ENCODE assay signal across 23 cellular contexts in the genomic region with DNA sequence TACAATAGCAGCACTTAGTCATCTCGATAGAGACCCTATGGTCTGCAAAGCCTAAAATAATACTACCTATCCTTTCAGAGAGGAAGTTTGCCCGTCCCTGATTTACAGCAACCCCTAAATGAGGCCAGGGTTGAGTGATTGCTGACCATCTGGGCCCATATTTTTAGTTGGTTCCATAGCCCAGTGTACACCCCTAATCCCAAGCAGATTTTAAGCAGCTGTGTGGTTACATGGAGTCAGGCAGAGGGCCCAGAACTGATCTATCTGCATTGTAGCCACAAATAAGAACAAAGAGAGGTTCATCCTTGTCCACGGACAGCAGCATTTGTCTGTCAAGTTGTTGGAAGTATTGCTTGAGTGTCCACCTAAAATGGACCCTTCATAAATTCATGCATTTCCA.
"Had no signal": no experiment of that assay in that cellular context is flagged by ENCODE, and none has a peak within 500 bp of the region (broad histone marks: within the 10 kb centered on the region; RNA-seq: fewer than 3 reads in every experiment).

No MANE protein-coding gene starts in this region.

- H3K4me3 ChIP-seq: body of pancreas, cardiac muscle cell, colonic mucosa, gastrocnemius medialis, spleen, suprapubic skin, tibial nerve had no signal

- H3K27me3 ChIP-seq: body of pancreas, cardiac muscle cell, colonic mucosa, gastrocnemius medialis, neutrophil, spleen, suprapubic skin, tibial nerve had no signal

- H3K27ac Mint-ChIP-seq: activated B cell treated with CpG ODN at 0.5 μM for 24 hours; activated CD8-positive, alpha-beta T cell treated with anti-CD3 and anti-CD28 coated beads for 36 hours; activated naive CD8-positive, alpha-beta T cell; activated T-helper 2 cell treated with anti-CD3 and anti-CD28 coated beads, Interferon-gamma antibody, Interleukin-2, Interleukin-4, amounts not matched to agents 10 μg/mL and 5 μg/mL and 100 μg/mL, durations not matched to agents 14 hours and 24 hours and 36 hours; nephron progenitor cell; progenitor cell of endocrine pancreas had no signal

- H3K4me3 Mint-ChIP-seq: activated B cell treated with CpG ODN at 0.5 μM for 24 hours; activated CD8-positive, alpha-beta T cell treated with anti-CD3 and anti-CD28 coated beads for 36 hours; activated naive CD8-positive, alpha-beta T cell; nephron progenitor cell had no signal

- DNase-seq: activated B cell treated with CpG ODN at 0.5 μM for 24 hours; activated CD4-positive, alpha-beta T cell treated with anti-CD3 and anti-CD28 coated beads, Interleukin-2, amount 50 U/mL, for 1 hour; activated CD8-positive, alpha-beta T cell treated with anti-CD3 and anti-CD28 coated beads for 36 hours; activated T-cell treated with anti-CD3 and anti-CD28 coated beads, Interleukin-2, amount 50 U/mL, for 48 hours; anterior cingulate cortex; body of pancreas; cerebellar nuclear complex; colonic mucosa; effector CD8-positive, alpha-beta T cell; gastrocnemius medialis; glutamatergic neuron; hippocampal formation; kidney; left colon; nephron progenitor cell; spleen had no signal

- H3K27ac ChIP-seq: body of pancreas, cardiac muscle cell, gastrocnemius medialis, neutrophil, spleen, suprapubic skin had no signal

- H3K27me3 Mint-ChIP-seq: activated B cell treated with CpG ODN at 0.5 μM for 24 hours, progenitor cell of endocrine pancreas had no signal

- H3K36me3 ChIP-seq: cardiac muscle cell, colonic mucosa, gastrocnemius medialis, neutrophil, spleen, suprapubic skin, tibial nerve had no signal

- H3K9me3 ChIP-seq: body of pancreas, colonic mucosa, gastrocnemius medialis, neutrophil, spleen, suprapubic skin, tibial nerve had no signal

- ATAC-seq: activated CD8-positive, alpha-beta T cell treated with anti-CD3 and anti-CD28 coated beads for 36 hours; body of pancreas; gastrocnemius medialis; left colon had no signal

- H3K9me3 Mint-ChIP-seq: activated B cell treated with CpG ODN at 0.5 μM for 24 hours; activated T-helper 2 cell treated with anti-CD3 and anti-CD28 coated beads, Interferon-gamma antibody, Interleukin-2, Interleukin-4, amounts not matched to agents 10 μg/mL and 5 μg/mL and 100 μg/mL, durations not matched to agents 14 hours and 24 hours and 36 hours; nephron progenitor cell had no signal

- H3K4me1 ChIP-seq: colonic mucosa had no signal
